13 cellular contexts compared by ENCODE assay signal in genomic region chr6:38436726-38437465, GRCh38.
DNase-seq lines count a peak whose midpoint lies in the region; ATAC-seq, FAIRE-seq and TF ChIP-seq lines count a peak whose summit lies in the region.
"Had no signal": no experiment of that assay in that cellular context is flagged by ENCODE, and none has a peak within 500 bp of the region (broad histone marks: within the 10 kb centered on the region; RNA-seq: fewer than 3 reads in every experiment).

No MANE protein-coding gene starts in this region.

- H3K79me1 ChIP-seq in IMR-90 (ENCODE audit: low read depth in 1 of 2, low read length in 2 of 2) = no peaks in the 10 kb centered on the region; a peak in 2 of 4 replicates

- 0 out of 2 replicates have a peak overlapping the region, but pooled peaks have one; percentile 17 for H4K91ac ChIP-seq in IMR-90 (ENCODE audit: insufficient read depth, low read depth, low read length)

- H2AFZ ChIP-seq in IMR-90 (replicated peaks; ENCODE audit: low read length, poor library complexity) = no peak overlapping the region
- no peak overlapping the region for H2AFZ ChIP-seq in K562 (ENCODE audit: low read depth, low read length)

- DNase-seq in Daoy (ENCODE audit: low read depth) (peak; percentile 10), IMR-90 (peak; percentile 84), K562 (ENCODE audit: extremely low read depth in 1 of 4, low spot score in 3 of 4) (no peak), memory B cell (ENCODE audit: low spot score in 2 of 2) (no peak), coronary artery (ENCODE audit: low spot score) (no peak)
- DNase-seq in stimulated activated naive CD4-positive, alpha-beta T cell (lab: John Stamatoyannopoulos, UW) = no peak
- DNase-seq: hypothalamus, midbrain, SIG-M5, upper lobe of left lung had no signal

- 0 out of 3 replicates have a peak overlapping the region, but pooled peaks have one; percentile 78 for H2BK15ac ChIP-seq in IMR-90 (ENCODE audit: low read depth, low read length)

- H4K8ac ChIP-seq in IMR-90 (ENCODE audit: low read depth in 2 of 2, low read length in 2 of 2) = peak overlapping the region in 1 of 2 experiments; percentile 3; a peak in 1 of 4 replicates

- in situ Hi-C loops in IMR-90 (cut with MboI; ENCODE audit: low sequenced_read_pairs) (no loop called here), K562 (cut with MboI) (no loop called here)

- no peak for TF ChIP-seq EP300 in K562 (IDR thresholded peaks at IDR 0.05; ENCODE audit: low read length)

- H4K5ac ChIP-seq in IMR-90 (ENCODE audit: low read depth, low read length) = no peak overlapping the region

- no peaks in the 10 kb centered on the region for H3K36me3 ChIP-seq in IMR-90 (ENCODE audit: control insufficient read depth, insufficient read depth, low read length)
- no peaks in the 10 kb centered on the region for H3K36me3 ChIP-seq in K562 (ENCODE audit: control insufficient read depth, insufficient read depth, low read length)
- H3K36me3 ChIP-seq: upper lobe of left lung had no signal

- H3K27me3 Mint-ChIP-seq in memory B cell = no peaks in the 10 kb centered on the region

- H2BK20ac ChIP-seq in IMR-90 (ENCODE audit: low read depth, low read length) = peak overlapping the region; percentile 46; the same call in 1 of the 2 replicates

- peak overlapping the region; percentile 39 for H3K27ac Mint-ChIP-seq in memory B cell
- H3K27ac Mint-ChIP-seq: WTC11 had no signal

- H3K4me1 ChIP-seq in IMR-90 (ENCODE audit: control insufficient read depth, insufficient read depth, low read length) (peaks cover 2% of the 10 kb centered on the region), K562 (replicated peaks in 1 of 2; ENCODE audit: control insufficient read depth in 2 of 2, insufficient read depth in 2 of 2, low read length in 2 of 2) (no peaks in the 10 kb centered on the region)
- H3K4me1 ChIP-seq: upper lobe of left lung had no signal

- no CpG with 5 or more reads among the region's 10 CpGs for WGBS in IMR-90 (ENCODE audit: extremely low coverage in 2 of 2, insufficient read length in 1 of 2), 2 experiments
- 1% methylated on average over 10 of the region's 10 CpGs for WGBS in K562 (ENCODE audit: insufficient coverage, low coverage, missing lambda C conversion rate)

- no TSS peak for BruUV-seq in IMR-90 (replicated peaks; lab: Mats Ljungman, UMichigan)
- BruUV-seq in K562 (replicated peaks; lab: Mats Ljungman, UMichigan) = no TSS peak

- H3K4ac ChIP-seq in IMR-90 (ENCODE audit: low read depth, low read length) = peak overlapping the region; percentile 60; the same call in 1 of the 2 replicates

- no peaks in the 10 kb centered on the region for H3K27me3 ChIP-seq in IMR-90 (ENCODE audit: control insufficient read depth, insufficient read depth, low read length)
- H3K27me3 ChIP-seq in K562 (ENCODE audit: control insufficient read depth in 2 of 2, insufficient read depth in 2 of 2, low read length in 2 of 2) = peaks cover 9 to 10% of the 10 kb centered on the region in 2 experiments; a peak in 4 of 5 replicates
- H3K27me3 ChIP-seq: upper lobe of left lung had no signal

- H3K9me3 ChIP-seq in IMR-90 (ENCODE audit: control insufficient read depth, insufficient read depth, low read length) (0 out of 2 replicates have a peak, but pooled peaks cover 2% of the 10 kb centered on the region), K562 (replicated peaks; ENCODE audit: control insufficient read depth, insufficient read depth, low read depth, low read length) (no peaks in the 10 kb centered on the region)
- H3K9me3 ChIP-seq: upper lobe of left lung had no signal

- POLR2A ChIA-PET in IMR-90 (lab: Charles Lee; ENCODE audit: unreplicated experiment) = no interaction called here
- POLR2A ChIA-PET in K562 (lab: Yijun Ruan, JAX) = no interaction called here

- H3K4me1 Mint-ChIP-seq in memory B cell = peaks cover 26% of the 10 kb centered on the region

- dilution Hi-C loops in IMR-90 (cut with HindIII; ENCODE audit: low sequenced_read_pairs, unreplicated experiment) = no loop called here

- 0 out of 2 replicates have a peak overlapping the region, but pooled peaks have one; percentile 11 for H3K23ac ChIP-seq in IMR-90 (ENCODE audit: low read depth, low read length)

- peaks cover 20% of the 10 kb centered on the region for H3K36me3 Mint-ChIP-seq in memory B cell

- TF ChIP-seq POLR2A in IMR-90 (IDR thresholded peaks at IDR 0.05; ENCODE audit: low read depth, low read length) = no peak
- TF ChIP-seq POLR2A in K562 (conservative IDR thresholded peaks at IDR 0.05) = no peak

- intact Hi-C loops in IMR-90 (cut with micrococcal nuclease) (no loop called here), K562 (cut with micrococcal nuclease) (loop anchor here (10.0 kb wide), 1 partner anchor 1038 kb away; no protein-coding TSS in a partner anchor)

- H3K4me3 ChIP-seq in IMR-90 (ENCODE audit: insufficient read depth, low read depth, low read length) (no peak overlapping the region), K562 (no peak overlapping the region), coronary artery (no peak overlapping the region)
- H3K4me3 ChIP-seq: upper lobe of left lung had no signal

- H3K9me1 ChIP-seq in IMR-90 (ENCODE audit: insufficient read depth, low read length) (peaks cover 5% of the 10 kb centered on the region), K562 (ENCODE audit: control insufficient read depth, insufficient read depth, low read length) (no peaks in the 10 kb centered on the region)

- ATAC-seq in IMR-90 (ENCODE audit: low read depth) (peak; percentile 84), K562 (no peak), memory B cell (ENCODE audit: low read depth) (no peak), GM21367 (IDR thresholded peaks at IDR 0.05; ENCODE audit: unreplicated experiment) (no peak)
- ATAC-seq: WTC11 had no signal

- H3K27ac ChIP-seq in IMR-90 (ENCODE audit: insufficient read depth, low read length) (no peak overlapping the region), K562 (ENCODE audit: extremely low read depth, low read depth, low read length) (no peak overlapping the region), coronary artery (no peak overlapping the region)
- H3K27ac ChIP-seq: upper lobe of left lung had no signal

- H2AK5ac ChIP-seq in IMR-90 (ENCODE audit: low read depth, low read length) = peak overlapping the region; percentile 90

- CTCF ChIA-PET in IMR-90 (lab: Yijun Ruan, JAX) = no interaction called here
- CTCF ChIA-PET in K562 (lab: Yijun Ruan, JAX; ENCODE audit: low intra/inter-chr PET ratio) = interaction anchor here (0.6 kb wide), 1 partner anchor 96 kb away, joined by 3 read pairs; no protein-coding TSS in a partner anchor

- H2AK9ac ChIP-seq in IMR-90 (replicated peaks; ENCODE audit: low read depth, low read length, poor library complexity) = no peak overlapping the region

- no peak overlapping the region for H3K4me2 ChIP-seq in IMR-90 (ENCODE audit: low read depth, low read length)
- H3K4me2 ChIP-seq in K562 (ENCODE audit: insufficient read depth, low read length) = no peak overlapping the region

- H2BK120ac ChIP-seq in IMR-90 (ENCODE audit: low read depth, low read length) = peak overlapping the region; percentile 19; the same call in 1 of the 2 replicates

- FAIRE-seq in K562 (lab: Jason Lieb, UNC) = no peak
- FAIRE-seq: colon had no signal

- TF ChIP-seq RAD21 in IMR-90 (IDR thresholded peaks at IDR 0.05; ENCODE audit: low read length) = no peak
- TF ChIP-seq RAD21 in K562 (CRISPR knock-in tag; conservative IDR thresholded peaks at IDR 0.05 in 1 of 2, IDR thresholded peaks at IDR 0.05 in 1 of 2) = no peak

- TF ChIP-seq CTCF in IMR-90 (conservative IDR thresholded peaks at IDR 0.05; ENCODE audit: low read depth, low read length) (no peak), K562 (IDR thresholded peaks at IDR 0.05 in 2 of 3, conservative IDR thresholded peaks at IDR 0.05 in 1 of 3; ENCODE audit: insufficient read depth in 2 of 3, low read depth in 1 of 3, low read length in 3 of 3) (no peak), coronary artery (IDR thresholded peaks at IDR 0.05) (no peak)

- peak overlapping the region; percentile 31; the same call in 1 of the 2 replicates for H3K14ac ChIP-seq in IMR-90 (replicated peaks; ENCODE audit: low read depth, low read length)

- H4K20me1 ChIP-seq in IMR-90 (ENCODE audit: insufficient read depth, low read length) = no peaks in the 10 kb centered on the region
- no peaks in the 10 kb centered on the region for H4K20me1 ChIP-seq in K562 (replicated peaks; ENCODE audit: control insufficient read depth, insufficient read depth, low read length)

- H3K79me2 ChIP-seq in K562 (ENCODE audit: control insufficient read depth, insufficient read depth, low read length) = no peaks in the 10 kb centered on the region

- no peak overlapping the region for H3K56ac ChIP-seq in IMR-90 (ENCODE audit: extremely low read depth, insufficient read depth, low read length)

- no peak overlapping the region for H3K18ac ChIP-seq in IMR-90 (ENCODE audit: low read depth, low read length)

- H3K9ac ChIP-seq in IMR-90 (ENCODE audit: low read depth, low read length) = no peak overlapping the region
- H3K9ac ChIP-seq in K562 (ENCODE audit: insufficient read depth in 1 of 2, low read depth in 2 of 2, low read length in 2 of 2) = no peak overlapping the region

- H3K4me3 Mint-ChIP-seq in memory B cell = no peak overlapping the region
- H3K4me3 Mint-ChIP-seq: WTC11 had no signal

- peak overlapping the region; percentile 46 for H2BK5ac ChIP-seq in IMR-90 (ENCODE audit: low read depth, low read length, poor library complexity, severe bottlenecking)

- peaks cover 7% of the 10 kb centered on the region for H3K9me3 Mint-ChIP-seq in memory B cell

TF ChIP-seq in IMR-90, 13 proteins besides CTCF, POLR2A, EP300 and RAD21 (continues in another document):
- TF ChIP-seq CEBPB (IDR thresholded peaks at IDR 0.05; ENCODE audit: low read depth, low read length) (peak; percentile 95), MAFK (IDR thresholded peaks at IDR 0.05; ENCODE audit: low read depth, low read length) (no peak)

TF ChIP-seq in K562, 482 proteins besides CTCF, POLR2A, EP300 and RAD21 (continues in another document):
- peak; percentile 53 for TF ChIP-seq CEBPB (tag; IDR thresholded peaks at IDR 0.05)
- 0 out of 2 replicates have a peak, but pooled peaks have one; percentile 23 for TF ChIP-seq GABPA (tag; conservative IDR thresholded peaks at IDR 0.05; ENCODE audit: low read depth)
- no peak for TF ChIP-seq ZBTB9 (CRISPR knock-in tag; IDR thresholded peaks at IDR 0.05)
- no peak for TF ChIP-seq CEBPG (CRISPR knock-in tag; IDR thresholded peaks at IDR 0.05)
- TF ChIP-seq CEBPG (tag; conservative IDR thresholded peaks at IDR 0.05 in 1 of 2, IDR thresholded peaks at IDR 0.05 in 1 of 2) = peak; percentile 44 to 78; a peak in 3 of 4 replicates

Comparison
In these comparisons a context has a peak if more than half of its experiments do, and no peak if none do; other contexts are left out.
1. DNase-seq: peak in Daoy (single experiment) and IMR-90 (single experiment); none in K562 (0 of 4), memory B cell (0 of 2), stimulated activated naive CD4-positive, alpha-beta T cell (0 of 6) and coronary artery (single experiment).